Comparison of ENCODE assay signal across 32 cellular contexts in the genomic region with DNA sequence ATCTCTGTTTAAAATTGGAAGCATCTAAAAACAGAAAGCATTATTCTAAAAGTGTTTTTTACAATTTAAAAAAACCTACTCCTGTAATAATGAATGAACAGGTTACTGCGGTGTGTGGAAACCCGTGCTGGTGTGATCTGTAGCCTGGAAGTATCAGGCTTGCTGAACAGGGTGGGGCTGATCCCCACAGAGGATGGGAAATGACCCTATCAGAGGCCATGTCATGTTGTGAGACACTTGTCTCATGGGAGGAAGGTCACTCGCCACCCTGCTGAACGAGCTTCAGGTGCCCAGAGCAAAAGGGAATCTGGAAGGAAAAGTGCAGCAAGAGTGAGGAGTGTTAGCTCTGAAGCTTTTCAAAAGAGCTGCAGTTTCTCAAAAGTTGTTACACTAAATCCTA.
"Had no signal": no experiment of that assay in that cellular context is flagged by ENCODE, and none has a peak within 500 bp of the region (broad histone marks: within the 10 kb centered on the region; RNA-seq: fewer than 3 reads in every experiment).

No MANE protein-coding gene starts in this region.

- H3K9me3 Mint-ChIP-seq: activated CD4-positive, alpha-beta T cell treated with anti-CD3 and anti-CD28 coated beads, Interleukin-2, amount 10 ng/mL, durations not matched to agents 24 days and 14 days; activated naive CD4-positive, alpha-beta T cell treated with anti-CD3 and anti-CD28 coated beads for 36 hours; activated naive CD4-positive, alpha-beta T cell treated with anti-CD3 and anti-CD28 coated beads, Interleukin-2, amount 50 U/mL, for 24 hours; activated naive CD8-positive, alpha-beta T cell treated with anti-CD3 and anti-CD28 coated beads, Interleukin-2, amount 50 U/mL, for 24 hours; activated T-helper 1 cell treated with anti-CD3 and anti-CD28 coated beads, Interleukin-12 subunit alpha, Interleukin-12 subunit beta, Interleukin-2, Interleukin-4 antibody, amounts not matched to agents 30 ng/mL and 10 ng/mL and 1 ng/mL, durations not matched to agents 14 hours and 24 hours and 36 hours; activated T-helper 2 cell treated with anti-CD3 and anti-CD28 coated beads, Interferon-gamma antibody, Interleukin-2, Interleukin-4, amounts not matched to agents 10 μg/mL and 5 μg/mL and 100 μg/mL, durations not matched to agents 14 hours and 24 hours and 36 hours; effector memory CD8-positive, alpha-beta T cell had no signal

- H3K27ac Mint-ChIP-seq: activated CD4-positive, alpha-beta memory T cell treated with anti-CD3 and anti-CD28 coated beads for 36 hours; activated CD4-positive, alpha-beta T cell treated with anti-CD3 and anti-CD28 coated beads for 36 hours; activated CD4-positive, alpha-beta T cell treated with anti-CD3 and anti-CD28 coated beads, Interleukin-2, amount 10 ng/mL, durations not matched to agents 24 days and 14 days; activated CD8-positive, alpha-beta memory T cell treated with anti-CD3 and anti-CD28 coated beads, Interleukin-2, amount 10 ng/mL, durations not matched to agents 7 days and 5 days; activated CD8-positive, alpha-beta T cell treated with anti-CD3 and anti-CD28 coated beads, Interleukin-2, amount 10 ng/mL, durations not matched to agents 7 days and 5 days; activated naive CD4-positive, alpha-beta T cell treated with anti-CD3 and anti-CD28 coated beads for 36 hours; activated naive CD4-positive, alpha-beta T cell treated with anti-CD3 and anti-CD28 coated beads, Interleukin-2, amount 50 U/mL, for 24 hours; activated naive CD8-positive, alpha-beta T cell treated with anti-CD3 and anti-CD28 coated beads for 36 hours; activated naive CD8-positive, alpha-beta T cell treated with anti-CD3 and anti-CD28 coated beads, Interleukin-2, amount 50 U/mL, for 24 hours; activated T-helper 1 cell treated with anti-CD3 and anti-CD28 coated beads, Interleukin-12 subunit alpha, Interleukin-12 subunit beta, Interleukin-2, Interleukin-4 antibody, amounts not matched to agents 30 ng/mL and 10 ng/mL and 1 ng/mL, durations not matched to agents 14 hours and 24 hours and 36 hours; activated T-helper 2 cell treated with anti-CD3 and anti-CD28 coated beads, Interferon-gamma antibody, Interleukin-2, Interleukin-4, amounts not matched to agents 10 μg/mL and 5 μg/mL and 100 μg/mL, durations not matched to agents 14 hours and 24 hours and 36 hours; effector memory CD8-positive, alpha-beta T cell had no signal

- H3K4me3 Mint-ChIP-seq: activated CD4-positive, alpha-beta memory T cell treated with anti-CD3 and anti-CD28 coated beads for 36 hours; activated CD4-positive, alpha-beta T cell treated with anti-CD3 and anti-CD28 coated beads for 36 hours; activated CD4-positive, alpha-beta T cell treated with anti-CD3 and anti-CD28 coated beads, Interleukin-2, amount 10 ng/mL, durations not matched to agents 24 days and 14 days; activated CD8-positive, alpha-beta memory T cell treated with anti-CD3 and anti-CD28 coated beads, Interleukin-2, amount 10 ng/mL, durations not matched to agents 7 days and 5 days; activated CD8-positive, alpha-beta T cell treated with anti-CD3 and anti-CD28 coated beads, Interleukin-2, amount 10 ng/mL, durations not matched to agents 7 days and 5 days; activated naive CD4-positive, alpha-beta T cell treated with anti-CD3 and anti-CD28 coated beads for 36 hours; activated naive CD4-positive, alpha-beta T cell treated with anti-CD3 and anti-CD28 coated beads, Interleukin-2, amount 50 U/mL, for 24 hours; activated naive CD8-positive, alpha-beta T cell treated with anti-CD3 and anti-CD28 coated beads for 36 hours; activated naive CD8-positive, alpha-beta T cell treated with anti-CD3 and anti-CD28 coated beads, Interleukin-2, amount 50 U/mL, for 24 hours; activated T-helper 1 cell treated with anti-CD3 and anti-CD28 coated beads, Interleukin-12 subunit alpha, Interleukin-12 subunit beta, Interleukin-2, Interleukin-4 antibody, amounts not matched to agents 30 ng/mL and 10 ng/mL and 1 ng/mL, durations not matched to agents 14 hours and 24 hours and 36 hours; effector memory CD8-positive, alpha-beta T cell had no signal

- H3K4me1 ChIP-seq: adrenal gland, body of pancreas, esophagus muscularis mucosa, foreskin keratinocyte, gastrocnemius medialis had no signal

- ATAC-seq: activated CD4-positive, alpha-beta T cell treated with anti-CD3 and anti-CD28 coated beads for 36 hours; activated CD8-positive, alpha-beta memory T cell treated with anti-CD3 and anti-CD28 coated beads, Interleukin-2, amount 10 ng/mL, durations not matched to agents 7 days and 5 days; activated CD8-positive, alpha-beta T cell treated with anti-CD3 and anti-CD28 coated beads, Interleukin-2, amount 10 ng/mL, durations not matched to agents 7 days and 5 days; activated naive CD8-positive, alpha-beta T cell treated with anti-CD3 and anti-CD28 coated beads, Interleukin-2, amount 50 U/mL, for 24 hours; body of pancreas; effector memory CD8-positive, alpha-beta T cell; foreskin keratinocyte; gastrocnemius medialis had no signal

- H3K27ac ChIP-seq: adrenal gland, body of pancreas, esophagus muscularis mucosa, foreskin keratinocyte, gastrocnemius medialis had no signal

- H3K9me3 ChIP-seq: adrenal gland, body of pancreas, esophagus muscularis mucosa, gastrocnemius medialis had no signal

- H3K4me3 ChIP-seq: adrenal gland, body of pancreas, esophagus muscularis mucosa, gastrocnemius medialis had no signal

- H3K36me3 ChIP-seq: adrenal gland, esophagus muscularis mucosa, gastrocnemius medialis had no signal

- H3K27me3 ChIP-seq: body of pancreas, foreskin keratinocyte had no signal

- DNase-seq: activated CD4-positive, alpha-beta memory T cell treated with anti-CD3 and anti-CD28 coated beads for 36 hours; activated CD4-positive, alpha-beta T cell treated with anti-CD3 and anti-CD28 coated beads for 36 hours; activated CD4-positive, alpha-beta T cell treated with anti-CD3 and anti-CD28 coated beads, Interleukin-2, amount 10 ng/mL, durations not matched to agents 24 days and 14 days; activated CD4-positive, CD25-positive, alpha-beta regulatory T cell; activated CD4-positive, CD25-positive, alpha-beta regulatory T cell treated with anti-CD3 and anti-CD28 coated beads, Interleukin-2, amount 50 U/mL, for 72 hours; activated CD8-positive, alpha-beta memory T cell treated with anti-CD3 and anti-CD28 coated beads, Interleukin-2, amount 10 ng/mL, durations not matched to agents 7 days and 5 days; activated CD8-positive, alpha-beta memory T cell treated with anti-CD3 and anti-CD28 coated beads, Interleukin-2, amount 50 U/mL, for 4 hours; activated CD8-positive, alpha-beta T cell treated with anti-CD3 and anti-CD28 coated beads, Interleukin-2, amount 10 ng/mL, durations not matched to agents 7 days and 5 days; activated effector memory CD4-positive, alpha-beta T cell treated with anti-CD3 and anti-CD28 coated beads, Interleukin-2, amount 50 U/mL, for 16 hours; activated naive CD4-positive, alpha-beta T cell treated with anti-CD3 and anti-CD28 coated beads for 36 hours; activated naive CD8-positive, alpha-beta T cell treated with anti-CD3 and anti-CD28 coated beads for 36 hours; activated naive CD8-positive, alpha-beta T cell treated with anti-CD3 and anti-CD28 coated beads, Interleukin-2, amount 50 U/mL, for 24 hours; activated T-cell treated with anti-CD3 and anti-CD28 coated beads, Interleukin-2, amount 50 U/mL, for 1 hour; activated T-cell treated with anti-CD3 and anti-CD28 coated beads, Interleukin-2, amount 50 U/mL, for 48 hours; adrenal gland; amygdala; aorta; body of pancreas; caudate nucleus; cortex of kidney; dermis blood vessel endothelial cell; effector CD4-positive, alpha-beta T cell; effector memory CD8-positive, alpha-beta T cell; erythroblast; foreskin keratinocyte; gastrocnemius medialis; T-helper 1 cell; T-helper 2 cell had no signal
